Comparison of ENCODE assay signal across 8 cellular contexts in genomic region chr7:65722361-65722792, GRCh38.
DNase-seq lines count a peak whose midpoint lies in the region; ATAC-seq, FAIRE-seq and TF ChIP-seq lines count a peak whose summit lies in the region.

No MANE protein-coding gene starts in this region.

- CTCF ChIA-PET in CD4-positive, alpha-beta T cell (lab: Charles Lee) = no interaction called here

- H3K36me3 Mint-ChIP-seq in CD4-positive, alpha-beta T cell (ENCODE audit: low read depth) = peaks cover 23% of the 10 kb centered on the region
- peaks cover 4% of the 10 kb centered on the region for H3K36me3 Mint-ChIP-seq in T-helper 2 cell treated with Interferon-gamma antibody and Interleukin-4, amounts not matched to agents 5 μg/mL and 100 μg/mL, for 36 hours (ENCODE audit: low read depth)
- H3K36me3 Mint-ChIP-seq in astrocyte (ENCODE audit: low read depth, unreplicated experiment) = peaks cover 8% of the 10 kb centered on the region

- H3K4me2 ChIP-seq in astrocyte (ENCODE audit: low read length) = no peak overlapping the region

- no peak overlapping the region for H3K27ac Mint-ChIP-seq in CD4-positive, alpha-beta T cell
- no peak overlapping the region for H3K27ac Mint-ChIP-seq in T-helper 2 cell treated with Interferon-gamma antibody and Interleukin-4, amounts not matched to agents 5 μg/mL and 100 μg/mL, for 36 hours
- no peak overlapping the region for H3K27ac Mint-ChIP-seq in astrocyte (ENCODE audit: unreplicated experiment)

- no peak overlapping the region for H3K4me3 Mint-ChIP-seq in CD4-positive, alpha-beta T cell
- no peak overlapping the region for H3K4me3 Mint-ChIP-seq in T-helper 2 cell treated with Interferon-gamma antibody and Interleukin-4, amounts not matched to agents 5 μg/mL and 100 μg/mL, for 36 hours
- H3K4me3 Mint-ChIP-seq in astrocyte (ENCODE audit: unreplicated experiment) = no peak overlapping the region

- no peaks in the 10 kb centered on the region for H3K79me2 ChIP-seq in astrocyte (ENCODE audit: insufficient read depth, low read length)

- no peaks in the 10 kb centered on the region for H4K20me1 ChIP-seq in astrocyte (ENCODE audit: insufficient read depth, low read length)

- no peak overlapping the region for H3K4me3 ChIP-seq in astrocyte (ENCODE audit: insufficient read depth, low read depth, low read length)

- no peak overlapping the region for H3K9ac ChIP-seq in astrocyte (ENCODE audit: low read length)

- no peaks in the 10 kb centered on the region for H3K36me3 ChIP-seq in astrocyte (ENCODE audit: insufficient read depth, low read length)

- H3K4me1 ChIP-seq in astrocyte (ENCODE audit: insufficient read depth, low read length) = no peaks in the 10 kb centered on the region

- H3K9me3 Mint-ChIP-seq in CD4-positive, alpha-beta T cell = no peaks in the 10 kb centered on the region
- no peaks in the 10 kb centered on the region for H3K9me3 Mint-ChIP-seq in T-helper 2 cell treated with Interferon-gamma antibody and Interleukin-4, amounts not matched to agents 5 μg/mL and 100 μg/mL, for 36 hours
- no peaks in the 10 kb centered on the region for H3K9me3 Mint-ChIP-seq in astrocyte (ENCODE audit: unreplicated experiment)

- H3K27ac ChIP-seq in CD4-positive, alpha-beta T cell (ENCODE audit: low read depth, low read length) = no peak overlapping the region
- H3K27ac ChIP-seq in astrocyte (ENCODE audit: low read depth, low read length) = no peak overlapping the region

- DNase-seq in CD4-positive, alpha-beta T cell = peak; percentile 56 to 72 (median 62)
- DNase-seq in GM20000 (ENCODE audit: low spot score) (peak; percentile 64), NAMALWA (ENCODE audit: low spot score) (peak; percentile 79), astrocyte (ENCODE audit: low read depth) (no peak), inferior parietal cortex (ENCODE audit: extremely low spot score) (peak; percentile 14)
- peak; percentile 34 for DNase-seq in T-helper 2 cell treated with Interferon-gamma antibody and Interleukin-4, amounts not matched to agents 5 μg/mL and 100 μg/mL, for 36 hours (ENCODE audit: low spot score)
- peak; percentile 52 to 57 for DNase-seq in stimulated activated CD4-positive, alpha-beta T cell treated with anti-CD3 and anti-CD28 coated beads, Interleukin-4, amount 100 ng/mL, for 4 hours

- no peaks in the 10 kb centered on the region for H3K9me3 ChIP-seq in CD4-positive, alpha-beta T cell (ENCODE audit: control insufficient read depth, low read length)
- H3K9me3 ChIP-seq in astrocyte (ENCODE audit: insufficient read depth, low read depth, low read length) = no peaks in the 10 kb centered on the region

- peak; percentile 80 for TF ChIP-seq CTCF in CD4-positive, alpha-beta T cell (IDR thresholded peaks at IDR 0.05)
- TF ChIP-seq CTCF in GM20000 (IDR thresholded peaks at IDR 0.05; ENCODE audit: extremely low read depth, missing control alignments) (peak; percentile 80), astrocyte (IDR thresholded peaks at IDR 0.05; ENCODE audit: insufficient read depth, low read depth, low read length) (peak; percentile 56)

- no peaks in the 10 kb centered on the region for H3K4me1 Mint-ChIP-seq in CD4-positive, alpha-beta T cell (ENCODE audit: low read depth)
- H3K4me1 Mint-ChIP-seq in T-helper 2 cell treated with Interferon-gamma antibody and Interleukin-4, amounts not matched to agents 5 μg/mL and 100 μg/mL, for 36 hours (ENCODE audit: low read depth) = peaks cover 2% of the 10 kb centered on the region
- peaks cover 2% of the 10 kb centered on the region for H3K4me1 Mint-ChIP-seq in astrocyte (ENCODE audit: low read depth, unreplicated experiment)

- peak; percentile 83 for ATAC-seq in CD4-positive, alpha-beta T cell (ENCODE audit: poor library complexity)
- ATAC-seq in HG03139 (IDR thresholded peaks at IDR 0.05; ENCODE audit: unreplicated experiment) = no peak

- FAIRE-seq in astrocyte (lab: Jason Lieb, UNC) = no peak

- intact Hi-C loops in CD4-positive, alpha-beta T cell (cut with DNase I, micrococcal nuclease) = no loop called here

- H3K27me3 ChIP-seq in CD4-positive, alpha-beta T cell (ENCODE audit: control insufficient read depth, insufficient read depth, low read length) = no peaks in the 10 kb centered on the region
- no peaks in the 10 kb centered on the region for H3K27me3 ChIP-seq in astrocyte (ENCODE audit: insufficient read depth, low read length)

- H2AFZ ChIP-seq in astrocyte (ENCODE audit: low read depth, low read length) = no peak overlapping the region

- H3K27me3 Mint-ChIP-seq in CD4-positive, alpha-beta T cell = no peaks in the 10 kb centered on the region
- no peaks in the 10 kb centered on the region for H3K27me3 Mint-ChIP-seq in T-helper 2 cell treated with Interferon-gamma antibody and Interleukin-4, amounts not matched to agents 5 μg/mL and 100 μg/mL, for 36 hours (ENCODE audit: low read depth)
- no peaks in the 10 kb centered on the region for H3K27me3 Mint-ChIP-seq in astrocyte (ENCODE audit: low read depth, unreplicated experiment)

- POLR2A ChIA-PET in CD4-positive, alpha-beta T cell (lab: Charles Lee) = interaction anchor here (1.0 kb wide), 1 partner anchor 259 kb away, joined by 3 read pairs; no protein-coding TSS in a partner anchor
